ENCODE assay signal across 23 cellular contexts in genomic region chr2:3054066-3054465, GRCh38.
"Had no signal": no experiment of that assay in that cellular context is flagged by ENCODE, and none has a peak within 500 bp of the region (broad histone marks: within the 10 kb centered on the region; RNA-seq: fewer than 3 reads in every experiment).

No MANE protein-coding gene starts in this region.

- H3K4me1 ChIP-seq: esophagus muscularis mucosa, foreskin keratinocyte, gastroesophageal sphincter, heart left ventricle, left lung, lower lobe of right lung had no signal

- ATAC-seq: foreskin keratinocyte, gastroesophageal sphincter, heart left ventricle, left cardiac atrium, left lung, left ventricle myocardium superior, lower lobe of right lung, mucosa of descending colon had no signal

- H3K27me3 ChIP-seq: dorsolateral prefrontal cortex, foreskin keratinocyte, gastroesophageal sphincter, hepatocyte, left lung had no signal

- H3K79me2 ChIP-seq: hepatocyte had no signal

- H3K27ac ChIP-seq: coronary artery, dorsolateral prefrontal cortex, esophagus muscularis mucosa, foreskin keratinocyte, gastroesophageal sphincter, heart left ventricle, hepatocyte, left lung, lower lobe of right lung had no signal

- FAIRE-seq: colon, endothelial cell of umbilical vein, frontal cortex had no signal

- H3K9me3 ChIP-seq: left lung, lower lobe of right lung, mucosa of descending colon had no signal

- H2AFZ ChIP-seq: hepatocyte had no signal

- DNase-seq: dermis blood vessel endothelial cell; dorsolateral prefrontal cortex; effector CD4-positive, alpha-beta T cell; effector memory CD4-positive, alpha-beta T cell; foreskin keratinocyte; heart left ventricle; hypothalamus; immature natural killer cell; islet precursor cell; left cardiac atrium; left ventricle myocardium superior; lower lobe of right lung; mesenchymal stem cell; mucosa of descending colon; naive B cell had no signal

- H3K36me3 ChIP-seq: esophagus muscularis mucosa, gastroesophageal sphincter, heart left ventricle, left lung, lower lobe of right lung had no signal

- H3K4me2 ChIP-seq: hepatocyte had no signal

- H3K4me3 ChIP-seq: coronary artery, dorsolateral prefrontal cortex, esophagus muscularis mucosa, gastroesophageal sphincter, heart left ventricle, hepatocyte, left lung, lower lobe of right lung, mucosa of descending colon had no signal
